8 cellular contexts compared by ENCODE assay signal in genomic region chr2:55771612-55772011, GRCh38.
A peak's percentile ranks its signal among the peaks of the same experiment; 100 is the strongest.
DNase-seq lines count a peak whose midpoint lies in the region; ATAC-seq and TF ChIP-seq lines count a peak whose summit lies in the region.

No MANE protein-coding gene starts in this region.

- H3K9ac ChIP-seq in PC-3 (ENCODE audit: low read length), result no peak overlapping the region

- H3K27ac ChIP-seq in 22Rv1 (no peak overlapping the region), GM23338 (ENCODE audit: low read depth) (no peak overlapping the region), PC-3 (ENCODE audit: low read length) (no peak overlapping the region), tibial artery (no peak overlapping the region)

- H3K79me2 ChIP-seq in GM23338 (replicated peaks; ENCODE audit: insufficient read depth) (no peaks in the 10 kb centered on the region), PC-3 (ENCODE audit: low read length) (no peaks in the 10 kb centered on the region)

- peak; percentile 45 for DNase-seq in GM23338 (ENCODE audit: low spot score)
- peak; percentile 71 for DNase-seq in PC-3
- peak; percentile 10 to 59 for DNase-seq in foreskin fibroblast
- DNase-seq in tibial artery, result no peak
- DNase-seq in GM19238 (ENCODE audit: insufficient read length, low spot score), result no peak
- no peak for DNase-seq in activated CD8-positive, alpha-beta memory T cell treated with anti-CD3 and anti-CD28 coated beads for 24 hours

- H2AFZ ChIP-seq in GM23338 (no peak overlapping the region), PC-3 (ENCODE audit: low read length) (no peak overlapping the region)

- H3K9me3 Mint-ChIP-seq in GM23338, result peaks cover 15% of the 10 kb centered on the region

- H3K27me3 Mint-ChIP-seq in GM23338 (ENCODE audit: insufficient read depth, low read depth, poor library complexity), result no peaks in the 10 kb centered on the region

- POLR2A ChIA-PET in PC-3 (lab: Charles Lee; ENCODE audit: unreplicated experiment), result no interaction called here

- H3K9me3 ChIP-seq in PC-3 (ENCODE audit: low read length) (no peaks in the 10 kb centered on the region), tibial artery (no peaks in the 10 kb centered on the region)

- no peak overlapping the region for H3K4me3 ChIP-seq in GM23338
- H3K4me3 ChIP-seq in PC-3 (ENCODE audit: low read length), result no peak overlapping the region
- no peak overlapping the region for H3K4me3 ChIP-seq in foreskin fibroblast (ENCODE audit: low read depth in 1 of 2, low read length in 2 of 2)
- no peak overlapping the region for H3K4me3 ChIP-seq in tibial artery

- H3K9me2 ChIP-seq in GM23338 (ENCODE audit: insufficient read depth) (no peaks in the 10 kb centered on the region), PC-3 (replicated peaks; ENCODE audit: low read length) (no peaks in the 10 kb centered on the region)

- H3K36me3 Mint-ChIP-seq in GM23338 (ENCODE audit: low read depth), result peaks cover 5% of the 10 kb centered on the region; the same call in 2 of the 3 replicates

- no peak overlapping the region for H3K4me2 ChIP-seq in GM23338
- H3K4me2 ChIP-seq in PC-3 (ENCODE audit: low read length), result no peak overlapping the region

- ATAC-seq in GM23338 (no peak), PC-3 (peak; percentile 54; the same call in 1 of the 2 replicates), HG02798 (IDR thresholded peaks at IDR 0.05; ENCODE audit: poor library complexity, unreplicated experiment) (no peak)

- peak; percentile 82 for TF ChIP-seq CTCF in 22Rv1 (IDR thresholded peaks at IDR 0.05)
- TF ChIP-seq CTCF in GM23338 (conservative IDR thresholded peaks at IDR 0.05; ENCODE audit: low read depth in 2 of 2), result peak in 1 of 2 experiments; percentile 82; a peak in 3 of 4 replicates
- peak; percentile 92 for TF ChIP-seq CTCF in PC-3 (conservative IDR thresholded peaks at IDR 0.05; ENCODE audit: low read depth, low read length)
- TF ChIP-seq CTCF in foreskin fibroblast (IDR thresholded peaks at IDR 0.05; ENCODE audit: low read depth, low read length), result peak; percentile 46
- peak; percentile 76 to 79 for TF ChIP-seq CTCF in tibial artery (IDR thresholded peaks at IDR 0.05)

- no peaks in the 10 kb centered on the region for H3K4me1 ChIP-seq in GM23338 (ENCODE audit: insufficient read depth)
- H3K4me1 ChIP-seq in PC-3 (ENCODE audit: insufficient read depth, low read length), result peaks cover 7% of the 10 kb centered on the region
- H3K4me1 ChIP-seq in tibial artery, result peaks cover 0 to 9% (median 0%) of the 10 kb centered on the region in 4 donors

- BruUV-seq in PC-3 (replicated peaks; lab: Mats Ljungman, UMichigan), result no TSS peak

- no peaks in the 10 kb centered on the region for H3K4me1 Mint-ChIP-seq in GM23338

- no peaks in the 10 kb centered on the region for H3F3A ChIP-seq in GM23338 (replicated peaks; ENCODE audit: low read depth)
- no peaks in the 10 kb centered on the region for H3F3A ChIP-seq in PC-3 (ENCODE audit: low read length, unreplicated experiment)

- no peaks in the 10 kb centered on the region for H3K36me3 ChIP-seq in GM23338 (ENCODE audit: insufficient read depth)
- no peaks in the 10 kb centered on the region for H3K36me3 ChIP-seq in PC-3 (ENCODE audit: low read depth, low read length)
- H3K36me3 ChIP-seq in tibial artery, result no peaks in the 10 kb centered on the region

- H4K20me1 ChIP-seq in GM23338 (replicated peaks; ENCODE audit: insufficient read depth) (no peaks in the 10 kb centered on the region), PC-3 (ENCODE audit: low read length) (no peaks in the 10 kb centered on the region)

- CTCF ChIA-PET in PC-3 (lab: Charles Lee), result interaction anchor here (0.7 to 1.3 kb wide), 4 partner anchors 187 to 191 kb away, joined by 3 to 10 read pairs (median 7); no protein-coding TSS in a partner anchor

- intact Hi-C loops in PC-3 (cut with micrococcal nuclease) (loop anchor here (1.0 to 5.0 kb wide), 5 partner anchors 53 to 238 kb away; partner anchors contain the start of gene EFEMP1), tibial artery (cut with DNase I; ENCODE audit: low total_unique reads) (no loop called here)

- H3K27ac Mint-ChIP-seq in GM23338, result no peak overlapping the region

- H3K4me3 Mint-ChIP-seq in GM23338, result no peak overlapping the region

- H3K27me3 ChIP-seq in GM23338 (ENCODE audit: insufficient read depth), result no peaks in the 10 kb centered on the region
- no peaks in the 10 kb centered on the region for H3K27me3 ChIP-seq in PC-3 (ENCODE audit: low read length)
- H3K27me3 ChIP-seq in tibial artery, result no peaks in the 10 kb centered on the region

TF ChIP-seq in GM23338, 12 proteins besides CTCF, POLR2A, EP300 and RAD21 (continues in another document):
- TF ChIP-seq CREB1 (CRISPR knock-in tag; IDR thresholded peaks at IDR 0.05; ENCODE audit: low read depth) (no peak), NANOG (IDR thresholded peaks at IDR 0.05; ENCODE audit: borderline replicate concordance) (no peak), ETS1 (IDR thresholded peaks at IDR 0.05) (no peak), ZNF114 (CRISPR knock-in tag; IDR thresholded peaks at IDR 0.05) (no peak), REST (IDR thresholded peaks at IDR 0.05; ENCODE audit: unreplicated experiment) (no peak), JUNB (IDR thresholded peaks at IDR 0.05; ENCODE audit: unreplicated experiment) (no peak), STAT1 (IDR thresholded peaks at IDR 0.05; ENCODE audit: unreplicated experiment) (no peak)

Comparison
In these comparisons a context has a peak if more than half of its experiments do, and no peak if none do; other contexts are left out.
1. DNase-seq: peak in GM23338 (single experiment), PC-3 (single experiment) and foreskin fibroblast (2 of 2); none in tibial artery (0 of 2), GM19238 (single experiment) and activated CD8-positive, alpha-beta memory T cell treated with anti-CD3 and anti-CD28 coated beads for 24 hours (single experiment).